Comparison of ENCODE assay signal across 1 cellular context in genomic region chr12:49298160-49298559, GRCh38.
TF ChIP-seq lines count a peak whose summit lies in the region.

No MANE protein-coding gene starts in this region.

TF ChIP-seq in HepG2, 621 proteins besides CTCF, POLR2A, EP300 and RAD21:
- TF ChIP-seq ZNF550 (CRISPR knock-in tag; IDR thresholded peaks at IDR 0.05; ENCODE audit: borderline replicate concordance) (no peak), ZNF34 (CRISPR knock-in tag; IDR thresholded peaks at IDR 0.05; ENCODE audit: borderline replicate concordance) (no peak), ISX (CRISPR knock-in tag; conservative IDR thresholded peaks at IDR 0.05) (no peak), PPARG (CRISPR knock-in tag; conservative IDR thresholded peaks at IDR 0.05) (no peak), ZSCAN25 (CRISPR knock-in tag; IDR thresholded peaks at IDR 0.05) (no peak), ZBTB33 (CRISPR knock-in tag; IDR thresholded peaks at IDR 0.05) (peak; percentile 20; the same call in 1 of the 2 replicates)
